19 cellular contexts compared by ENCODE assay signal in genomic region chr1:79113836-79114235, GRCh38.
"Had no signal": no experiment of that assay in that cellular context is flagged by ENCODE, and none has a peak within 500 bp of the region (broad histone marks: within the 10 kb centered on the region; RNA-seq: fewer than 3 reads in every experiment).

No MANE protein-coding gene starts in this region.

- H3K4me1 ChIP-seq: gastroesophageal sphincter, left ventricle myocardium inferior, spleen had no signal

- DNase-seq: activated CD4-positive, alpha-beta memory T cell treated with anti-CD3 and anti-CD28 coated beads, Interleukin-2, amount 10 ng/mL, durations not matched to agents 7 days and 5 days; activated gamma-delta T cell; activated T-cell treated with anti-CD3 and anti-CD28 coated beads, Interleukin-2, amount 50 U/mL, for 48 hours; amniotic stem cell; dorsolateral prefrontal cortex; endodermal cell; kidney; left ventricle myocardium inferior; mesenchymal stem cell; naive thymus-derived CD8-positive, alpha-beta T cell; spleen; stimulated activated naive CD8-positive, alpha-beta T cell treated with anti-CD3 and anti-CD28 coated beads, Interleukin-15, amount 100 ng/mL, for 72 hours; T-helper 1 cell; T1000; WERI-Rb-1 had no signal

- H3K27me3 Mint-ChIP-seq: activated CD4-positive, alpha-beta memory T cell treated with anti-CD3 and anti-CD28 coated beads, Interleukin-2, amount 10 ng/mL, durations not matched to agents 7 days and 5 days; activated naive CD8-positive, alpha-beta T cell; stimulated activated naive CD8-positive, alpha-beta T cell treated with anti-CD3 and anti-CD28 coated beads, Interleukin-15, amount 100 ng/mL, for 72 hours had no signal

- H3K36me3 ChIP-seq: gastroesophageal sphincter, left ventricle myocardium inferior, spleen, WERI-Rb-1 had no signal

- H3K9me3 ChIP-seq: gastroesophageal sphincter, left ventricle myocardium inferior had no signal

- H3K9me3 Mint-ChIP-seq: activated CD4-positive, alpha-beta memory T cell treated with anti-CD3 and anti-CD28 coated beads, Interleukin-2, amount 10 ng/mL, durations not matched to agents 7 days and 5 days; endodermal cell had no signal

- H3K27me3 ChIP-seq: dorsolateral prefrontal cortex, gastroesophageal sphincter, hepatocyte, spleen had no signal

- H3K79me2 ChIP-seq: hepatocyte had no signal

- ATAC-seq: gastroesophageal sphincter; naive thymus-derived CD8-positive, alpha-beta T cell; sciatic nerve; stimulated activated naive CD8-positive, alpha-beta T cell treated with anti-CD3 and anti-CD28 coated beads, Interleukin-15, amount 100 ng/mL, for 72 hours had no signal

- H3K27ac Mint-ChIP-seq: activated CD4-positive, alpha-beta memory T cell treated with anti-CD3 and anti-CD28 coated beads, Interleukin-2, amount 10 ng/mL, durations not matched to agents 7 days and 5 days; activated naive CD8-positive, alpha-beta T cell; endodermal cell; naive thymus-derived CD8-positive, alpha-beta T cell; stimulated activated naive CD8-positive, alpha-beta T cell treated with anti-CD3 and anti-CD28 coated beads, Interleukin-15, amount 100 ng/mL, for 72 hours had no signal

- H3K27ac ChIP-seq: dorsolateral prefrontal cortex, gastroesophageal sphincter, hepatocyte, left ventricle myocardium inferior, spleen, WERI-Rb-1 had no signal

- H3K4me1 Mint-ChIP-seq: activated CD4-positive, alpha-beta memory T cell treated with anti-CD3 and anti-CD28 coated beads, Interleukin-2, amount 10 ng/mL, durations not matched to agents 7 days and 5 days; endodermal cell; naive thymus-derived CD8-positive, alpha-beta T cell; stimulated activated naive CD8-positive, alpha-beta T cell treated with anti-CD3 and anti-CD28 coated beads, Interleukin-15, amount 100 ng/mL, for 72 hours had no signal

- H3K4me3 ChIP-seq: dorsolateral prefrontal cortex, gastroesophageal sphincter, hepatocyte, left ventricle myocardium inferior, spleen had no signal

- H3K4me3 Mint-ChIP-seq: activated CD4-positive, alpha-beta memory T cell treated with anti-CD3 and anti-CD28 coated beads, Interleukin-2, amount 10 ng/mL, durations not matched to agents 7 days and 5 days; activated naive CD8-positive, alpha-beta T cell; endodermal cell; naive thymus-derived CD8-positive, alpha-beta T cell; stimulated activated naive CD8-positive, alpha-beta T cell treated with anti-CD3 and anti-CD28 coated beads, Interleukin-15, amount 100 ng/mL, for 72 hours had no signal

- H3K36me3 Mint-ChIP-seq: activated naive CD8-positive, alpha-beta T cell; naive thymus-derived CD8-positive, alpha-beta T cell had no signal

- H2AFZ ChIP-seq: hepatocyte had no signal

- H3K4me2 ChIP-seq: hepatocyte had no signal
